ENCODE assay signal across 8 cellular contexts in genomic region chr6:30483677-30484279, GRCh38. TPM values are rescaled to one million over a fixed set of nuclear protein-coding genes. Genes with fewer than 3 reads are reported as not detected.
DNase-seq lines count a peak whose midpoint lies in the region; ATAC-seq and TF ChIP-seq lines count a peak whose summit lies in the region.

No MANE protein-coding gene starts in this region.

- H3K27me3 Mint-ChIP-seq in endodermal cell (ENCODE audit: insufficient read depth) (peaks cover 65% of the 10 kb centered on the region), nephron progenitor cell (ENCODE audit: low read depth, poor library complexity) (peaks cover 44% of the 10 kb centered on the region)
- H3K27me3 Mint-ChIP-seq in stimulated activated naive CD8-positive, alpha-beta T cell treated with anti-CD3 and anti-CD28 coated beads, Interleukin-15, amount 100 ng/mL, for 72 hours = peaks cover 47% of the 10 kb centered on the region
- peaks cover 30% of the 10 kb centered on the region for H3K27me3 Mint-ChIP-seq in stimulated activated memory B cell treated with anti-CD40 and anti-IgM and Interleukin-4, amounts not matched to agents 10 μg/mL and 1 μg/mL and 100 μg/mL, for 72 hours

- no peak for ATAC-seq in Panc1
- no peak for ATAC-seq in stimulated activated naive CD8-positive, alpha-beta T cell treated with anti-CD3 and anti-CD28 coated beads, Interleukin-15, amount 100 ng/mL, for 72 hours
- no peak for ATAC-seq in stimulated activated memory B cell treated with anti-CD40 and anti-IgM and Interleukin-4, amounts not matched to agents 10 μg/mL and 1 μg/mL and 100 μg/mL, for 72 hours

- DNase-seq in CD1c-positive myeloid dendritic cell (ENCODE audit: extremely low spot score) = peak; percentile 82
- peak; percentile 42 for DNase-seq in H4 (ENCODE audit: low spot score)
- DNase-seq in Panc1 (ENCODE audit: low read depth, low spot score) = no peak
- no peak for DNase-seq in endodermal cell
- DNase-seq in nephron progenitor cell = peak; percentile 36
- DNase-seq in activated naive CD4-positive, alpha-beta T cell treated with anti-CD3 and anti-CD28 coated beads, Interleukin-2, amount 50 U/mL, for 16 hours = no peak
- no peak for DNase-seq in stimulated activated naive CD8-positive, alpha-beta T cell treated with anti-CD3 and anti-CD28 coated beads, Interleukin-15, amount 100 ng/mL, for 72 hours

- H3K4me3 ChIP-seq in Panc1 (ENCODE audit: low read depth in 2 of 2, low read length in 2 of 2) (no peak overlapping the region), endodermal cell (ENCODE audit: low read length) (no peak overlapping the region)

- H3K4me1 ChIP-seq in Panc1 (ENCODE audit: control insufficient read depth, insufficient read depth, low read length) (peaks cover 9% of the 10 kb centered on the region), endodermal cell (ENCODE audit: control insufficient read depth, insufficient read depth, low read length) (no peaks in the 10 kb centered on the region)

- H3K27ac ChIP-seq in Panc1 (ENCODE audit: low read length) (no peak overlapping the region), endodermal cell (ENCODE audit: low read depth, low read length) (no peak overlapping the region)

- POLR2A ChIA-PET in Panc1 (lab: Charles Lee) = interaction anchor here (0.7 kb wide), 1 partner anchor 75 kb away, joined by 3 read pairs; no protein-coding TSS in a partner anchor

- no peak overlapping the region for H3K9ac ChIP-seq in endodermal cell (ENCODE audit: extremely low read depth, low read length, poor library complexity, severe bottlenecking)

- CTCF ChIA-PET in Panc1 (lab: Charles Lee) = interaction anchor here (1.0 to 1.1 kb wide), 2 partner anchors 61 to 62 kb away, joined by 4 to 6 read pairs; no protein-coding TSS in a partner anchor

- H3K4me1 Mint-ChIP-seq in endodermal cell (peaks cover 8% of the 10 kb centered on the region), nephron progenitor cell (no peaks in the 10 kb centered on the region)
- H3K4me1 Mint-ChIP-seq in stimulated activated naive CD8-positive, alpha-beta T cell treated with anti-CD3 and anti-CD28 coated beads, Interleukin-15, amount 100 ng/mL, for 72 hours = peaks cover 43% of the 10 kb centered on the region
- peaks cover 26% of the 10 kb centered on the region for H3K4me1 Mint-ChIP-seq in stimulated activated memory B cell treated with anti-CD40 and anti-IgM and Interleukin-4, amounts not matched to agents 10 μg/mL and 1 μg/mL and 100 μg/mL, for 72 hours

- H3K36me3 ChIP-seq in Panc1 (ENCODE audit: control insufficient read depth, insufficient read depth, low read length) (no peaks in the 10 kb centered on the region), endodermal cell (ENCODE audit: control insufficient read depth, insufficient read depth, low read length) (no peaks in the 10 kb centered on the region)

- no TSS peak for BruUV-seq in Panc1 (replicated peaks; lab: Mats Ljungman, UMichigan)

- H3K36me3 Mint-ChIP-seq in endodermal cell (ENCODE audit: low read depth) (no peaks in the 10 kb centered on the region), nephron progenitor cell (ENCODE audit: low read depth) (no peaks in the 10 kb centered on the region)
- H3K36me3 Mint-ChIP-seq in stimulated activated memory B cell treated with anti-CD40 and anti-IgM and Interleukin-4, amounts not matched to agents 10 μg/mL and 1 μg/mL and 100 μg/mL, for 72 hours = no peaks in the 10 kb centered on the region

- H3K27ac Mint-ChIP-seq in endodermal cell = no peak overlapping the region
- no peak overlapping the region for H3K27ac Mint-ChIP-seq in nephron progenitor cell
- no peak overlapping the region for H3K27ac Mint-ChIP-seq in stimulated activated naive CD8-positive, alpha-beta T cell treated with anti-CD3 and anti-CD28 coated beads, Interleukin-15, amount 100 ng/mL, for 72 hours
- no peak overlapping the region for H3K27ac Mint-ChIP-seq in stimulated activated memory B cell treated with anti-CD40 and anti-IgM and Interleukin-4, amounts not matched to agents 10 μg/mL and 1 μg/mL and 100 μg/mL, for 72 hours

- WGBS in endodermal cell (ENCODE audit: insufficient coverage in 1 of 2, insufficient read length in 1 of 2), 2 experiments = 33 to 40% methylated on average over 6 to 7 of the region's 7 CpGs

- in situ Hi-C loops in Panc1 (cut with HindIII; ENCODE audit: low pct_unique_long_range_greater_than_20kb, low sequenced_read_pairs) = no loop called here

- H3K4me3 Mint-ChIP-seq in endodermal cell (no peak overlapping the region), nephron progenitor cell (no peak overlapping the region)
- no peak overlapping the region for H3K4me3 Mint-ChIP-seq in stimulated activated naive CD8-positive, alpha-beta T cell treated with anti-CD3 and anti-CD28 coated beads, Interleukin-15, amount 100 ng/mL, for 72 hours
- no peak overlapping the region for H3K4me3 Mint-ChIP-seq in stimulated activated memory B cell treated with anti-CD40 and anti-IgM and Interleukin-4, amounts not matched to agents 10 μg/mL and 1 μg/mL and 100 μg/mL, for 72 hours

- intact Hi-C loops in Panc1 (cut with micrococcal nuclease; ENCODE audit: unreplicated experiment) = loop anchor here (1.0 to 5.0 kb wide), 3 partner anchors 49 to 114 kb away; no protein-coding TSS in a partner anchor

- H3K9me3 ChIP-seq in Panc1 (ENCODE audit: control insufficient read depth, insufficient read depth, low read depth, low read length) (no peaks in the 10 kb centered on the region), endodermal cell (ENCODE audit: control insufficient read depth, low read length) (no peaks in the 10 kb centered on the region)

- H3K27me3 ChIP-seq in Panc1 (ENCODE audit: control insufficient read depth, insufficient read depth, low read length) = peaks cover 26% of the 10 kb centered on the region
- H3K27me3 ChIP-seq in endodermal cell (ENCODE audit: control insufficient read depth, insufficient read depth, low read length, poor library complexity, severe bottlenecking) = peaks cover 56% of the 10 kb centered on the region

- no peaks in the 10 kb centered on the region for H3K9me3 Mint-ChIP-seq in endodermal cell
- H3K9me3 Mint-ChIP-seq in nephron progenitor cell = no peaks in the 10 kb centered on the region
- H3K9me3 Mint-ChIP-seq in stimulated activated naive CD8-positive, alpha-beta T cell treated with anti-CD3 and anti-CD28 coated beads, Interleukin-15, amount 100 ng/mL, for 72 hours = no peaks in the 10 kb centered on the region
- H3K9me3 Mint-ChIP-seq in stimulated activated memory B cell treated with anti-CD40 and anti-IgM and Interleukin-4, amounts not matched to agents 10 μg/mL and 1 μg/mL and 100 μg/mL, for 72 hours = no peaks in the 10 kb centered on the region

- TF ChIP-seq CTCF in Panc1 (IDR thresholded peaks at IDR 0.05) (peak; percentile 66), endodermal cell (conservative IDR thresholded peaks at IDR 0.05) (peak; percentile 71), nephron progenitor cell (IDR thresholded peaks at IDR 0.05) (peak; percentile 41)

RNA-seq across cellular contexts. Expression of gene HLA-E, which starts 5.5 kb away (rescaled TPM):
- 82.8 and 95.1 TPM in 2 replicates for total RNA-seq in H4 (2014; rRNA removed; shearing (Covaris generic))
- total RNA-seq in Panc1 (2021; ENCODE audit: unreplicated experiment) (132 TPM), endodermal cell (10 to 100 TPM; 31.7 to 38.4 TPM)
- 140 TPM for polyA plus RNA-seq in Panc1 (2012; ENCODE audit: insufficient read length)
- 22.1 TPM for polyA plus RNA-seq in endodermal cell (2013, experiment 1 of 2)
- 24.1 TPM for polyA plus RNA-seq in endodermal cell (2013, experiment 2 of 2)

Comparison
In these comparisons a context has a peak if more than half of its experiments do, and no peak if none do; other contexts are left out.
1. DNase-seq: peak in CD1c-positive myeloid dendritic cell (single experiment), H4 (single experiment) and nephron progenitor cell (single experiment); none in Panc1 (single experiment), endodermal cell (single experiment), activated naive CD4-positive, alpha-beta T cell treated with anti-CD3 and anti-CD28 coated beads, Interleukin-2, amount 50 U/mL, for 16 hours (single experiment) and stimulated activated naive CD8-positive, alpha-beta T cell treated with anti-CD3 and anti-CD28 coated beads, Interleukin-15, amount 100 ng/mL, for 72 hours (0 of 2).
2. Peak in every context shown above with its lines, with median percentiles within 50 percentile points of each other: CTCF ChIP-seq.